ENCODE assay signal across 21 cellular contexts in the genomic region with DNA sequence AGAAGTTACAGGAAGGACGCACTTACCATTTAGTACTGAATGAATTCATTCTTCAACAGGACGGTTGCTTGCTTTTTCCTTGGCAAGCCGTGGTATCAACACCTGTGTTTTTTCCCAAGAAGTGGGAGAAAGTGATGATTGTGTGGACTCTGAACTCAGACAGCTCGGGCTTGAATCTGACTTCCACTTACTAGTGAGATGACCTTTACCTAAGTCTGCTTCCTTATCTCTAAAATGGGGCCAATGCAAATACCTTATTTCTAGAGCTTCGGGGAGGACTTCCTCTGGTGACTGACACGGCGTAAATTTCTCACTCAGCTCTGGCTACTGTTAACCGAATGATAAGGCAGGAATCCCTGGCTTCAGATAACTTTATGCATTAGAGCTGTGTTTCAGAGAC.
A peak's percentile ranks its signal among the peaks of the same experiment; 100 is the strongest.
DNase-seq lines count a peak whose midpoint lies in the region; ATAC-seq, FAIRE-seq and TF ChIP-seq lines count a peak whose summit lies in the region.
"Had no signal": no experiment of that assay in that cellular context is flagged by ENCODE, and none has a peak within 500 bp of the region (broad histone marks: within the 10 kb centered on the region; RNA-seq: fewer than 3 reads in every experiment).

No MANE protein-coding gene starts in this region.

- POLR2A ChIA-PET in IMR-90 (lab: Charles Lee; ENCODE audit: unreplicated experiment) = no interaction called here

- dilution Hi-C loops in IMR-90 (cut with HindIII; ENCODE audit: low sequenced_read_pairs, unreplicated experiment) = no loop called here

- peaks cover 0 to 3% of the 10 kb centered on the region in 2 experiments; a peak in 1 of 4 replicates for H3K79me1 ChIP-seq in IMR-90 (ENCODE audit: low read depth in 1 of 2, low read length in 2 of 2)

- peaks cover 2% of the 10 kb centered on the region for H3K9me3 Mint-ChIP-seq in astrocyte (ENCODE audit: unreplicated experiment)
- H3K9me3 Mint-ChIP-seq: activated CD8-positive, alpha-beta T cell treated with anti-CD3 and anti-CD28 coated beads for 36 hours; central memory CD8-positive, alpha-beta T cell had no signal

- H2BK15ac ChIP-seq in IMR-90 (ENCODE audit: low read depth, low read length) = peak overlapping the region; percentile 68; the same call in 2 of the 3 replicates

- peak overlapping the region; percentile 97 for H2BK20ac ChIP-seq in IMR-90 (ENCODE audit: low read depth, low read length)

- H3K14ac ChIP-seq in IMR-90 (replicated peaks; ENCODE audit: low read depth, low read length) = peak overlapping the region; percentile 76

- H3K9ac ChIP-seq in IMR-90 (ENCODE audit: low read depth, low read length) = peak overlapping the region; percentile 21
- H3K9ac ChIP-seq in astrocyte (ENCODE audit: low read length) = no peak overlapping the region
- H3K9ac ChIP-seq: parathyroid adenoma had no signal

- peak overlapping the region; percentile 43 for H4K5ac ChIP-seq in IMR-90 (ENCODE audit: low read depth, low read length)

- H4K8ac ChIP-seq in IMR-90 (ENCODE audit: low read depth in 2 of 2, low read length in 2 of 2) = peak overlapping the region in 1 of 2 experiments; percentile 84; a peak in 2 of 4 replicates

- peaks cover 20% of the 10 kb centered on the region for H3K4me1 Mint-ChIP-seq in astrocyte (ENCODE audit: low read depth, unreplicated experiment)
- H3K4me1 Mint-ChIP-seq: central memory CD8-positive, alpha-beta T cell had no signal

- peak overlapping the region; percentile 74; the same call in 1 of the 2 replicates for H3K27ac ChIP-seq in IMR-90 (ENCODE audit: insufficient read depth, low read length)
- no peak overlapping the region for H3K27ac ChIP-seq in astrocyte (ENCODE audit: low read depth, low read length)
- H3K27ac ChIP-seq: lower lobe of right lung, parathyroid adenoma, testis had no signal

- H2BK120ac ChIP-seq in IMR-90 (ENCODE audit: low read depth, low read length) = peak overlapping the region; percentile 94

- H3K4me1 ChIP-seq in IMR-90 (ENCODE audit: control insufficient read depth, insufficient read depth, low read length) = peaks cover 28% of the 10 kb centered on the region
- peaks cover 22% of the 10 kb centered on the region for H3K4me1 ChIP-seq in astrocyte (ENCODE audit: insufficient read depth, low read length)
- peaks cover 10% of the 10 kb centered on the region for H3K4me1 ChIP-seq in mucosa of descending colon (ENCODE audit: low read depth)
- H3K4me1 ChIP-seq: BE2C, lower lobe of right lung, parathyroid adenoma had no signal

- no peak for TF ChIP-seq RAD21 in IMR-90 (IDR thresholded peaks at IDR 0.05; ENCODE audit: low read length)

- H2AFZ ChIP-seq in IMR-90 (replicated peaks; ENCODE audit: low read length, poor library complexity) (no peak overlapping the region), astrocyte (ENCODE audit: low read depth, low read length) (no peak overlapping the region)
- H2AFZ ChIP-seq: parathyroid adenoma had no signal

- no CpG with 5 or more reads among the region's 8 CpGs for WGBS in IMR-90 (ENCODE audit: extremely low coverage in 2 of 2, insufficient read length in 1 of 2), 2 experiments

- no peak for TF ChIP-seq POLR2A in GM12892 (IDR thresholded peaks at IDR 0.05; ENCODE audit: low read depth, low read length)
- no peak for TF ChIP-seq POLR2A in IMR-90 (IDR thresholded peaks at IDR 0.05; ENCODE audit: low read depth, low read length)

- TF ChIP-seq CTCF in IMR-90 (conservative IDR thresholded peaks at IDR 0.05; ENCODE audit: low read depth, low read length) = no peak
- no peak for TF ChIP-seq CTCF in astrocyte (IDR thresholded peaks at IDR 0.05; ENCODE audit: insufficient read depth, low read depth, low read length)
- no peak for TF ChIP-seq CTCF in mucosa of descending colon (IDR thresholded peaks at IDR 0.05)

- H3K56ac ChIP-seq in IMR-90 (ENCODE audit: extremely low read depth, insufficient read depth, low read length) = peak overlapping the region; percentile 28; the same call in 1 of the 2 replicates

- FAIRE-seq in GM12892 (lab: Jason Lieb, UNC) (peak; percentile 56), astrocyte (lab: Jason Lieb, UNC) (no peak)
- FAIRE-seq: D721Med had no signal

- H3K36me3 ChIP-seq in IMR-90 (ENCODE audit: control insufficient read depth, insufficient read depth, low read length) = no peaks in the 10 kb centered on the region
- no peaks in the 10 kb centered on the region for H3K36me3 ChIP-seq in astrocyte (ENCODE audit: insufficient read depth, low read length)
- no peaks in the 10 kb centered on the region for H3K36me3 ChIP-seq in mucosa of descending colon (ENCODE audit: low read depth)
- H3K36me3 ChIP-seq: BE2C, lower lobe of right lung had no signal

- peak overlapping the region; percentile 82 for H3K18ac ChIP-seq in IMR-90 (ENCODE audit: low read depth, low read length)

- H3K4me2 ChIP-seq in IMR-90 (ENCODE audit: low read depth, low read length) (peak overlapping the region; percentile 52; the same call in 1 of the 2 replicates), astrocyte (ENCODE audit: low read length) (peak overlapping the region; percentile 4)
- H3K4me2 ChIP-seq: smooth muscle cell had no signal

- peak overlapping the region; percentile 13 for H2AK9ac ChIP-seq in IMR-90 (replicated peaks; ENCODE audit: low read depth, low read length, poor library complexity)

- in situ Hi-C loops in IMR-90 (cut with MboI; ENCODE audit: low sequenced_read_pairs) = loop anchor here (10.0 kb wide), 1 partner anchor 151 kb away; a partner anchor contains a TSS

- H4K20me1 ChIP-seq in IMR-90 (ENCODE audit: insufficient read depth, low read length) (no peaks in the 10 kb centered on the region), astrocyte (ENCODE audit: insufficient read depth, low read length) (no peaks in the 10 kb centered on the region)

- H3K9me3 ChIP-seq in IMR-90 (ENCODE audit: control insufficient read depth, insufficient read depth, low read length) (no peaks in the 10 kb centered on the region), astrocyte (ENCODE audit: insufficient read depth, low read depth, low read length) (no peaks in the 10 kb centered on the region), mucosa of descending colon (no peaks in the 10 kb centered on the region)
- H3K9me3 ChIP-seq: BE2C, lower lobe of right lung, testis had no signal

- no peaks in the 10 kb centered on the region for H3K79me2 ChIP-seq in astrocyte (ENCODE audit: insufficient read depth, low read length)
- H3K79me2 ChIP-seq: parathyroid adenoma had no signal

- H2AK5ac ChIP-seq in IMR-90 (ENCODE audit: low read depth, low read length) = peak overlapping the region; percentile 56

- H2BK5ac ChIP-seq in IMR-90 (ENCODE audit: low read depth, low read length, poor library complexity, severe bottlenecking) = peak overlapping the region; percentile 68

- no peaks in the 10 kb centered on the region for H3K27me3 ChIP-seq in IMR-90 (ENCODE audit: control insufficient read depth, insufficient read depth, low read length)
- H3K27me3 ChIP-seq in astrocyte (ENCODE audit: insufficient read depth, low read length) = no peaks in the 10 kb centered on the region
- H3K27me3 ChIP-seq: BE2C, testis had no signal

- no peak overlapping the region for H3K27ac Mint-ChIP-seq in astrocyte (ENCODE audit: unreplicated experiment)
- H3K27ac Mint-ChIP-seq: activated CD8-positive, alpha-beta T cell treated with anti-CD3 and anti-CD28 coated beads for 36 hours had no signal

- H3K36me3 Mint-ChIP-seq in astrocyte (ENCODE audit: low read depth, unreplicated experiment) = peaks cover 5% of the 10 kb centered on the region

- H4K91ac ChIP-seq in IMR-90 (ENCODE audit: insufficient read depth, low read depth, low read length) = peak overlapping the region; percentile 56

- DNase-seq in GM12892 (ENCODE audit: insufficient read length) (no peak), IMR-90 (no peak), astrocyte (ENCODE audit: low read depth) (no peak), mucosa of descending colon (peak in 1 of 3 donors; percentile 4), posterior vena cava (ENCODE audit: low spot score) (no peak), NOMO-1 (lab: John Stamatoyannopoulos, UW; ENCODE audit: unreplicated experiment in 2 of 2) (no peak)
- DNase-seq: activated CD8-positive, alpha-beta T cell treated with anti-CD3 and anti-CD28 coated beads for 36 hours; activated T-cell treated with anti-CD3 and anti-CD28 coated beads, Interleukin-2, amount 50 U/mL, for 48 hours; BE2C; effector memory CD4-positive, alpha-beta T cell; head of caudate nucleus; lower lobe of right lung; NCI-H1436 treated with DMSO at 0.1 percent for 48 hours; NCI-H774; testis had no signal

- no peaks in the 10 kb centered on the region for H3K27me3 Mint-ChIP-seq in astrocyte (ENCODE audit: low read depth, unreplicated experiment)

- H3K9me1 ChIP-seq in IMR-90 (ENCODE audit: insufficient read depth, low read length) = peaks cover 25% of the 10 kb centered on the region

- no TSS peak for BruUV-seq in IMR-90 (replicated peaks; lab: Mats Ljungman, UMichigan)

- CTCF ChIA-PET in IMR-90 (lab: Yijun Ruan, JAX) = interaction anchor here (1.0 to 1.8 kb wide), 4 partner anchors 13 to 110 kb away, joined by 3 to 5 read pairs (median 3); no protein-coding TSS in a partner anchor

- H3K23ac ChIP-seq in IMR-90 (ENCODE audit: low read depth, low read length) = peak overlapping the region; percentile 44

- H3K4me3 Mint-ChIP-seq in astrocyte (ENCODE audit: unreplicated experiment) = no peak overlapping the region
- H3K4me3 Mint-ChIP-seq: activated CD8-positive, alpha-beta T cell treated with anti-CD3 and anti-CD28 coated beads for 36 hours; central memory CD8-positive, alpha-beta T cell had no signal

- peak overlapping the region; percentile 87 for H3K4ac ChIP-seq in IMR-90 (ENCODE audit: low read depth, low read length)

- ATAC-seq in IMR-90 (ENCODE audit: low read depth) (no peak), mucosa of descending colon (peak; percentile 63), GM19023 (IDR thresholded peaks at IDR 0.05; ENCODE audit: unreplicated experiment) (no peak)
- ATAC-seq: activated CD8-positive, alpha-beta T cell treated with anti-CD3 and anti-CD28 coated beads for 36 hours; lower lobe of right lung; SK-N-SH treated with all-trans-retinoic acid at 6 μM for 48 hours had no signal

- intact Hi-C loops in IMR-90 (cut with micrococcal nuclease) (loop anchor here (5.0 kb wide), 2 partner anchors 152 to 238 kb away; no protein-coding TSS in a partner anchor), mucosa of descending colon (cut with DNase I, micrococcal nuclease) (no loop called here), posterior vena cava (cut with DNase I) (no loop called here)

- H3K4me3 ChIP-seq in IMR-90 (ENCODE audit: insufficient read depth, low read depth, low read length) = no peak overlapping the region
- H3K4me3 ChIP-seq in astrocyte (ENCODE audit: insufficient read depth, low read depth, low read length) = no peak overlapping the region
- no peak overlapping the region for H3K4me3 ChIP-seq in mucosa of descending colon
- H3K4me3 ChIP-seq: lower lobe of right lung, smooth muscle cell, testis had no signal

TF ChIP-seq in IMR-90, 13 proteins besides CTCF, POLR2A, EP300 and RAD21 (continues in another document):
- no peak for TF ChIP-seq MAZ (IDR thresholded peaks at IDR 0.05; ENCODE audit: borderline replicate concordance, low read depth, low read length)
